Comparison of ENCODE assay signal across 14 cellular contexts in the genomic region with DNA sequence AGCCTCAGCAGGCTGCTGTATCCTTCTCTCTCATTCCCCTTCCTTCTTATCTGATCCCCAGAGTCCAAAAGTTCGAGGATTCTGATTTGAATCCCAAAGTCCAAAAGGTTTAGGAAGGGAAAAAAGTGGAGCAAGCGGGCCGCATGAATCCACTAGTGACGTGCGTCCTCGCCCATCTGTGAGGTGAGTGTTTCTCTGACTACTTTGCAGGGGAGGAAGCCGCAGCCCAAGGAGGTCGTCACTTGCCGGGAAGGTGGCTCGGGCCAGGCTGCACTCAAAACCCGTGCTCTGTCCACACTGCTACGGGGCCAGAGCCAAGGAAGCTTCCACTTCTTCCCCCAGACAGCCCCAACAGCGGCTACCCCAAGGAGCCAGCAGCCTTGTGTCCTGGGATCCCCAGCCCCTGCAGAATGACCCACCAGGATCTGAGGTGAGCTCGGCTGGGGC. TPM values are rescaled to one million over a fixed set of nuclear protein-coding genes. Genes with fewer than 3 reads are reported as not detected.
"Had no signal": no experiment of that assay in that cellular context is flagged by ENCODE, and none has a peak within 500 bp of the region (broad histone marks: within the 10 kb centered on the region; RNA-seq: fewer than 3 reads in every experiment).

No MANE protein-coding gene starts in this region.

- H3K9me3 Mint-ChIP-seq: activated naive CD8-positive, alpha-beta T cell treated with anti-CD3 and anti-CD28 coated beads, Interleukin-2, amount 50 U/mL, for 24 hours; activated T-helper 17 cell treated with anti-CD3 and anti-CD28 coated beads, Interleukin-2, amount 50 U/mL, for 72 hours; stimulated activated naive B cell treated with anti-CD40 and anti-IgM and Interleukin-4, amounts not matched to agents 10 μg/mL and 1 μg/mL and 100 μg/mL, for 72 hours had no signal

- H3K4me3 ChIP-seq: colonic mucosa, lung, pancreas, transverse colon had no signal

- H3K4me1 ChIP-seq: colonic mucosa, pancreas had no signal

- H3K27me3 Mint-ChIP-seq: activated T-helper 17 cell treated with anti-CD3 and anti-CD28 coated beads, Interleukin-2, amount 50 U/mL, for 72 hours had no signal

- H3K4me1 Mint-ChIP-seq: activated naive CD8-positive, alpha-beta T cell treated with anti-CD3 and anti-CD28 coated beads, Interleukin-2, amount 50 U/mL, for 24 hours; activated T-helper 17 cell treated with anti-CD3 and anti-CD28 coated beads, Interleukin-2, amount 50 U/mL, for 72 hours; stimulated activated naive B cell treated with anti-CD40 and anti-IgM and Interleukin-4, amounts not matched to agents 10 μg/mL and 1 μg/mL and 100 μg/mL, for 72 hours had no signal

- FAIRE-seq: pancreas had no signal

- H3K4me3 Mint-ChIP-seq: activated naive CD8-positive, alpha-beta T cell treated with anti-CD3 and anti-CD28 coated beads, Interleukin-2, amount 50 U/mL, for 24 hours; activated T-helper 17 cell treated with anti-CD3 and anti-CD28 coated beads, Interleukin-2, amount 50 U/mL, for 72 hours; stimulated activated naive B cell treated with anti-CD40 and anti-IgM and Interleukin-4, amounts not matched to agents 10 μg/mL and 1 μg/mL and 100 μg/mL, for 72 hours had no signal

- H3K27me3 ChIP-seq: colonic mucosa, pancreas, transverse colon had no signal

- DNase-seq: activated CD4-positive, alpha-beta T cell treated with anti-CD3 and anti-CD28 coated beads, Interleukin-2, amount 50 U/mL, for 4 hours; activated CD4-positive, CD25-positive, alpha-beta regulatory T cell treated with anti-CD3 and anti-CD28 coated beads, Interleukin-2, amount 50 U/mL, for 72 hours; activated naive CD4-positive, alpha-beta T cell treated with Interleukin-2 at 50 U/mL for 16 hours; activated naive CD8-positive, alpha-beta T cell treated with anti-CD3 and anti-CD28 coated beads, Interleukin-2, amount 50 U/mL, for 24 hours; colonic mucosa; effector CD4-positive, alpha-beta T cell; foreskin fibroblast; pancreas; stimulated activated CD4-positive, alpha-beta T cell treated with anti-CD3 and anti-CD28 coated beads, Interleukin-2, amount 100 ng/mL, for 48 hours; stimulated activated naive B cell treated with anti-CD40 and anti-IgM and Interleukin-4, amounts not matched to agents 10 μg/mL and 1 μg/mL and 100 μg/mL, for 72 hours; T-helper 9 cell; transverse colon had no signal

- H3K27ac ChIP-seq: colonic mucosa, pancreas, transverse colon had no signal

- ATAC-seq: activated naive CD8-positive, alpha-beta T cell treated with anti-CD3 and anti-CD28 coated beads, Interleukin-2, amount 50 U/mL, for 24 hours; activated T-helper 17 cell treated with anti-CD3 and anti-CD28 coated beads, Interleukin-2, amount 50 U/mL, for 72 hours; stimulated activated naive B cell treated with anti-CD40 and anti-IgM and Interleukin-4, amounts not matched to agents 10 μg/mL and 1 μg/mL and 100 μg/mL, for 72 hours had no signal

- H3K9me3 ChIP-seq: colonic mucosa, pancreas, transverse colon had no signal

- H3K36me3 ChIP-seq: colonic mucosa, pancreas, transverse colon had no signal

- H3K27ac Mint-ChIP-seq: activated naive CD8-positive, alpha-beta T cell treated with anti-CD3 and anti-CD28 coated beads, Interleukin-2, amount 50 U/mL, for 24 hours; activated T-helper 17 cell treated with anti-CD3 and anti-CD28 coated beads, Interleukin-2, amount 50 U/mL, for 72 hours; stimulated activated naive B cell treated with anti-CD40 and anti-IgM and Interleukin-4, amounts not matched to agents 10 μg/mL and 1 μg/mL and 100 μg/mL, for 72 hours had no signal

RNA-seq across cellular contexts. Expression of a gene that starts 16.3 kb away (rescaled TPM):
- total RNA-seq: activated T-helper 17 cell treated with anti-CD3 and anti-CD28 coated beads, Interleukin-2, amount 50 U/mL, for 72 hours; colonic mucosa had no signal
